In genomic region chr16:14502256-14502875, GRCh38 we compare ENCODE assay signal across 9 cellular contexts.
DNase-seq lines count a peak whose midpoint lies in the region; ATAC-seq and TF ChIP-seq lines count a peak whose summit lies in the region.
"Had no signal": no experiment of that assay in that cellular context is flagged by ENCODE, and none has a peak within 500 bp of the region (broad histone marks: within the 10 kb centered on the region; RNA-seq: fewer than 3 reads in every experiment).

No MANE protein-coding gene starts in this region.

- DNase-seq in A673 (ENCODE audit: low spot score) = no peak
- peak; percentile 35 for DNase-seq in OCI-M1 (lab: John Stamatoyannopoulos, UW)
- no peak for DNase-seq in cortex of kidney (lab: John Stamatoyannopoulos, UW)
- DNase-seq: stimulated activated CD4-positive, alpha-beta T cell treated with anti-CD3 and anti-CD28 coated beads, Interleukin-4, amount 100 ng/mL, for 24 hours had no signal

- H3K9me3 ChIP-seq in A673 (ENCODE audit: low read depth, low read length, poor library complexity, severe bottlenecking) = no peaks in the 10 kb centered on the region
- H3K9me3 ChIP-seq in esophagus (ENCODE audit: control insufficient read depth in 2 of 2, insufficient read depth in 1 of 2, low read depth in 1 of 2, low read length in 1 of 2) = no peaks in the 10 kb centered on the region
- H3K9me3 ChIP-seq in parathyroid adenoma (ENCODE audit: control insufficient read depth, low read length) = no peaks in the 10 kb centered on the region

- H3K27me3 ChIP-seq in A673 (replicated peaks; ENCODE audit: insufficient read depth, low read depth, low read length, poor library complexity) (no peaks in the 10 kb centered on the region), esophagus (ENCODE audit: control insufficient read depth in 1 of 2, insufficient read depth in 2 of 2, low read length in 2 of 2) (no peaks in the 10 kb centered on the region), parathyroid adenoma (ENCODE audit: control insufficient read depth, insufficient read depth, low read length) (no peaks in the 10 kb centered on the region)

- TF ChIP-seq CTCF in A673 (conservative IDR thresholded peaks at IDR 0.05; ENCODE audit: low read depth, low read length) (no peak), parathyroid adenoma (IDR thresholded peaks at IDR 0.05) (no peak)

- intact Hi-C loops in A673 (cut with micrococcal nuclease; ENCODE audit: unreplicated experiment) = no loop called here

- H3K36me3 ChIP-seq in A673 (ENCODE audit: insufficient read depth, low read length, poor library complexity, severe bottlenecking) = no peaks in the 10 kb centered on the region
- H3K36me3 ChIP-seq in esophagus (ENCODE audit: control insufficient read depth in 2 of 2, insufficient read depth in 2 of 2, low read length in 1 of 2) = no peaks in the 10 kb centered on the region
- H3K36me3 ChIP-seq in parathyroid adenoma (ENCODE audit: control insufficient read depth, insufficient read depth, low read length) = no peaks in the 10 kb centered on the region

- H3K9ac ChIP-seq in parathyroid adenoma = no peak overlapping the region

- no peak overlapping the region for H2AFZ ChIP-seq in parathyroid adenoma

- CTCF ChIA-PET in A673 (lab: Charles Lee) = no interaction called here

- H3K4me1 ChIP-seq in A673 (ENCODE audit: insufficient read depth, low read length, poor library complexity, severe bottlenecking) (peaks cover 12% of the 10 kb centered on the region), esophagus (ENCODE audit: control insufficient read depth in 2 of 2, insufficient read depth in 2 of 2, low read length in 1 of 2) (peaks cover 0 to 9% of the 10 kb centered on the region in 2 donors), parathyroid adenoma (peaks cover 45% of the 10 kb centered on the region)

- POLR2A ChIA-PET in A673 (lab: Charles Lee; ENCODE audit: low non-redundant PET) = no interaction called here

- peak overlapping the region; percentile 7 for H3K4me2 ChIP-seq in parathyroid adenoma (ENCODE audit: low read length)

- H3K79me2 ChIP-seq in parathyroid adenoma = peaks cover 12% of the 10 kb centered on the region

- H3K27ac ChIP-seq in A673 (ENCODE audit: low read depth, low read length, poor library complexity, severe bottlenecking) (peak overlapping the region; percentile 35), esophagus (ENCODE audit: low read depth in 2 of 2, low read length in 1 of 2) (peak overlapping the region; percentile 55 to 72), parathyroid adenoma (peak overlapping the region; percentile 46)

- no peak for ATAC-seq in GM21825 (IDR thresholded peaks at IDR 0.05; ENCODE audit: unreplicated experiment)
- no peak for ATAC-seq in GM18870 (IDR thresholded peaks at IDR 0.05; ENCODE audit: unreplicated experiment)
- ATAC-seq in HG03097 (IDR thresholded peaks at IDR 0.05; ENCODE audit: low FRiP score, unreplicated experiment) = no peak

- whole genome bisulfite sequencing in esophagus, 2 donors = 65 to 78% methylated on average over 4 of the region's 4 CpGs

- no TSS peak for BruUV-seq in A673 (replicated peaks; lab: Mats Ljungman, UMichigan)

- no peak overlapping the region for H3K4me3 ChIP-seq in A673 (ENCODE audit: low read depth, low read length, poor library complexity, severe bottlenecking)
- no peak overlapping the region for H3K4me3 ChIP-seq in esophagus (ENCODE audit: low read depth in 1 of 2, low read length in 2 of 2)
- no peak overlapping the region for H3K4me3 ChIP-seq in parathyroid adenoma (ENCODE audit: low read depth, low read length)
